ENCODE assay signal across 20 cellular contexts in genomic region chr17:63714550-63715277, GRCh38. TPM values are rescaled to one million over a fixed set of nuclear protein-coding genes. Genes with fewer than 3 reads are reported as not detected.
DNase-seq lines count a peak whose midpoint lies in the region; ATAC-seq and TF ChIP-seq lines count a peak whose summit lies in the region.
"Had no signal": no experiment of that assay in that cellular context is flagged by ENCODE, and none has a peak within 500 bp of the region (broad histone marks: within the 10 kb centered on the region; RNA-seq: fewer than 3 reads in every experiment).

No MANE protein-coding gene starts in this region.

- peak overlapping the region; percentile 23 for H3K27ac Mint-ChIP-seq in activated naive CD4-positive, alpha-beta T cell treated with anti-CD3 and anti-CD28 coated beads, Interleukin-2, amount 50 U/mL, for 24 hours

- H3K36me3 ChIP-seq in upper lobe of right lung = peaks cover 43% of the 10 kb centered on the region

- 63% methylated on average over 10 of the region's 10 CpGs for WGBS in right cardiac atrium

- H3K27me3 ChIP-seq in right cardiac atrium (ENCODE audit: control insufficient read depth, insufficient read depth) = no peaks in the 10 kb centered on the region
- H3K27me3 ChIP-seq in upper lobe of right lung = no peaks in the 10 kb centered on the region
- H3K27me3 ChIP-seq: SJSA1, stomach, vagina had no signal

- H3K27ac ChIP-seq in right cardiac atrium (ENCODE audit: low read length) (no peak overlapping the region), upper lobe of right lung (no peak overlapping the region)
- H3K27ac ChIP-seq: SJSA1, stomach, vagina had no signal

- no peak for DNase-seq in activated naive CD4-positive, alpha-beta T cell treated with anti-CD3 and anti-CD28 coated beads, Interleukin-2, amount 50 U/mL, for 16 hours
- DNase-seq in choroid plexus epithelial cell (ENCODE audit: low read depth) = peak; percentile 58
- DNase-seq in right cardiac atrium = peak in 1 of 3 donors; percentile 60
- peak; percentile 15 for DNase-seq in upper lobe of right lung
- DNase-seq in GF-D8 (lab: John Stamatoyannopoulos, UW) = no peak
- DNase-seq: activated effector memory CD4-positive, alpha-beta T cell treated with anti-CD3 and anti-CD28 coated beads, Interleukin-2, amount 50 U/mL, for 16 hours; CD4-positive, alpha-beta memory T cell; cortex of kidney; DND-41; immature natural killer cell; NCI-H2081 treated with DMSO at 0.1 percent for 48 hours; NCI-H69; stimulated activated CD4-positive, alpha-beta T cell treated with anti-CD3 and anti-CD28 coated beads, Interleukin-15, amount 100 ng/mL, for 24 hours; stomach had no signal

- ATAC-seq in right cardiac atrium = peak; percentile 83 to 88
- peak; percentile 27 for ATAC-seq in upper lobe of right lung
- no peak for ATAC-seq in HG03354 (IDR thresholded peaks at IDR 0.05; ENCODE audit: poor library complexity, severe bottlenecking, unreplicated experiment)
- no peak for ATAC-seq in GM21528 (IDR thresholded peaks at IDR 0.05; ENCODE audit: low FRiP score, unreplicated experiment)
- ATAC-seq: activated CD4-positive, CD25-positive, alpha-beta regulatory T cell treated with anti-CD3 and anti-CD28 coated beads, Interleukin-2, amount 50 U/mL, for 24 hours had no signal

- H3K36me3 Mint-ChIP-seq in activated naive CD4-positive, alpha-beta T cell treated with anti-CD3 and anti-CD28 coated beads, Interleukin-2, amount 50 U/mL, for 24 hours = peaks cover 7% of the 10 kb centered on the region

- H3K4me3 Mint-ChIP-seq in activated naive CD4-positive, alpha-beta T cell treated with anti-CD3 and anti-CD28 coated beads, Interleukin-2, amount 50 U/mL, for 24 hours = no peak overlapping the region
- H3K4me3 Mint-ChIP-seq: CD4-positive, alpha-beta memory T cell; immature natural killer cell had no signal

- TF ChIP-seq CTCF in choroid plexus epithelial cell (conservative IDR thresholded peaks at IDR 0.05; ENCODE audit: low read depth, low read length) (no peak), upper lobe of right lung (IDR thresholded peaks at IDR 0.05) (no peak)

- H3K9me3 ChIP-seq in right cardiac atrium (ENCODE audit: control insufficient read depth, low read length) (no peaks in the 10 kb centered on the region), upper lobe of right lung (no peaks in the 10 kb centered on the region)
- H3K9me3 ChIP-seq: SJSA1, stomach, vagina had no signal

- intact Hi-C loops in right cardiac atrium (cut with DNase I) (no loop called here), upper lobe of right lung (cut with DNase I) (no loop called here)

- peaks cover 19% of the 10 kb centered on the region for H3K4me1 Mint-ChIP-seq in activated naive CD4-positive, alpha-beta T cell treated with anti-CD3 and anti-CD28 coated beads, Interleukin-2, amount 50 U/mL, for 24 hours

- H3K4me1 ChIP-seq in right cardiac atrium (ENCODE audit: control insufficient read depth, insufficient read depth, low read length) = peaks cover 2% of the 10 kb centered on the region
- H3K4me1 ChIP-seq in upper lobe of right lung = no peaks in the 10 kb centered on the region
- H3K4me1 ChIP-seq: SJSA1, stomach, vagina had no signal

- no peaks in the 10 kb centered on the region for H3K27me3 Mint-ChIP-seq in activated naive CD4-positive, alpha-beta T cell treated with anti-CD3 and anti-CD28 coated beads, Interleukin-2, amount 50 U/mL, for 24 hours
- H3K27me3 Mint-ChIP-seq: CD4-positive, alpha-beta memory T cell had no signal

- no peak overlapping the region for H3K4me3 ChIP-seq in choroid plexus epithelial cell (ENCODE audit: low read depth, low read length)
- H3K4me3 ChIP-seq in right cardiac atrium (ENCODE audit: low read length) = no peak overlapping the region
- H3K4me3 ChIP-seq in upper lobe of right lung = no peak overlapping the region
- H3K4me3 ChIP-seq: SJSA1, stomach, vagina had no signal

- no peaks in the 10 kb centered on the region for H3K9me3 Mint-ChIP-seq in activated naive CD4-positive, alpha-beta T cell treated with anti-CD3 and anti-CD28 coated beads, Interleukin-2, amount 50 U/mL, for 24 hours
- H3K9me3 Mint-ChIP-seq: CD4-positive, alpha-beta memory T cell; immature natural killer cell had no signal

RNA-seq across cellular contexts. Expression of gene LIMD2, which starts 14.8 kb away (rescaled TPM):
- total RNA-seq in right cardiac atrium (10 to 100 TPM in 1 of 4 donors, 1 to 10 TPM in 3; 7.9 to 13.8 (median 8.2) TPM), upper lobe of right lung (22.9 TPM)
- polyA plus RNA-seq in right cardiac atrium = 8.7 TPM

RNA-seq across cellular contexts. Expression of gene STRADA, which starts 26.9 kb away (rescaled TPM):
- total RNA-seq in right cardiac atrium (10 to 100 TPM; 24.2 to 26.8 (median 25.3) TPM), upper lobe of right lung (30.2 TPM)
- polyA plus RNA-seq in right cardiac atrium = 22.0 TPM

RNA-seq across cellular contexts. Expression of gene CCDC47, which starts 58.7 kb away (rescaled TPM):
- total RNA-seq in right cardiac atrium (100 to 1,000 TPM in 2 of 4 donors, 10 to 100 TPM in 2; 90.0 to 122 (median 99.9) TPM), upper lobe of right lung (91.4 TPM)
- 65.9 TPM for polyA plus RNA-seq in right cardiac atrium

RNA-seq across cellular contexts. Expression of gene DDX42, which starts 59.3 kb away (rescaled TPM):
- total RNA-seq in right cardiac atrium = 10 to 100 TPM; 57.0 to 82.4 (median 69.6) TPM
- 46.9 TPM for polyA plus RNA-seq in right cardiac atrium
- total RNA-seq in upper lobe of right lung = 93.8 TPM

Comparison
In these comparisons a context has a peak if more than half of its experiments do, and no peak if none do; other contexts are left out.
1. DNase-seq: peak in choroid plexus epithelial cell (single experiment) and upper lobe of right lung (single experiment); none in activated naive CD4-positive, alpha-beta T cell treated with anti-CD3 and anti-CD28 coated beads, Interleukin-2, amount 50 U/mL, for 16 hours (single experiment) and GF-D8 (single experiment).
2. ATAC-seq: peak in right cardiac atrium (2 of 2) and upper lobe of right lung (single experiment); none in HG03354 (single experiment) and GM21528 (single experiment).